ENCODE assay signal across 8 cellular contexts in genomic region chr9:129487307-129487657, GRCh38.
DNase-seq lines count a peak whose midpoint lies in the region; ATAC-seq and TF ChIP-seq lines count a peak whose summit lies in the region.

No MANE protein-coding gene starts in this region.

- peaks cover 7% of the 10 kb centered on the region for H3K27me3 Mint-ChIP-seq in HFFc6 (ENCODE audit: insufficient read depth)

- H3K4me3 Mint-ChIP-seq in HFFc6: peak overlapping the region; percentile 30; the same call in 1 of the 2 replicates
- peak overlapping the region; percentile 88 for H3K4me3 Mint-ChIP-seq in stimulated activated effector memory CD8-positive, alpha-beta T cell treated with anti-CD3 and anti-CD28 coated beads, Interleukin-12 subunit alpha, Interleukin-12 subunit beta, amount 100 ng/mL, for 72 hours

- no peak for TF ChIP-seq CTCF in HFFc6 (IDR thresholded peaks at IDR 0.05)
- TF ChIP-seq CTCF in left lung (IDR thresholded peaks at IDR 0.05): no peak

- no peaks in the 10 kb centered on the region for H3K27me3 ChIP-seq in left lung

- H3K4me1 ChIP-seq in left lung: peaks cover 55 to 93% of the 10 kb centered on the region in 2 donors

- H3K27ac Mint-ChIP-seq in HFFc6: peak overlapping the region; percentile 99
- peak overlapping the region; percentile 93 to 97 for H3K27ac Mint-ChIP-seq in activated naive CD4-positive, alpha-beta T cell treated with anti-CD3 and anti-CD28 coated beads, Interleukin-2, amount 50 U/mL, for 72 hours
- H3K27ac Mint-ChIP-seq in stimulated activated effector memory CD8-positive, alpha-beta T cell treated with anti-CD3 and anti-CD28 coated beads, Interleukin-12 subunit alpha, Interleukin-12 subunit beta, amount 100 ng/mL, for 72 hours: peak overlapping the region; percentile 96

- ATAC-seq in activated naive CD4-positive, alpha-beta T cell treated with anti-CD3 and anti-CD28 coated beads, Interleukin-2, amount 50 U/mL, for 72 hours: no peak
- ATAC-seq in left lung (no peak), GM19455 (IDR thresholded peaks at IDR 0.05; ENCODE audit: unreplicated experiment) (no peak)
- no peak for ATAC-seq in stimulated activated effector memory CD8-positive, alpha-beta T cell treated with anti-CD3 and anti-CD28 coated beads, Interleukin-12 subunit alpha, Interleukin-12 subunit beta, amount 100 ng/mL, for 72 hours

- H3K36me3 ChIP-seq in left lung: peaks cover 0 to 7% of the 10 kb centered on the region in 2 donors

- H3K4me3 ChIP-seq in left lung: peak overlapping the region in 1 of 2 donors; percentile 50

- H3K27ac ChIP-seq in left lung: peak overlapping the region; percentile 99 to 100

- no peaks in the 10 kb centered on the region for H3K9me3 ChIP-seq in left lung

- H3K4me1 Mint-ChIP-seq in HFFc6 (ENCODE audit: low read depth): peaks cover 89% of the 10 kb centered on the region
- peaks cover 73% of the 10 kb centered on the region for H3K4me1 Mint-ChIP-seq in stimulated activated effector memory CD8-positive, alpha-beta T cell treated with anti-CD3 and anti-CD28 coated beads, Interleukin-12 subunit alpha, Interleukin-12 subunit beta, amount 100 ng/mL, for 72 hours

- no peaks in the 10 kb centered on the region for H3K36me3 Mint-ChIP-seq in HFFc6 (ENCODE audit: low read depth)
- H3K36me3 Mint-ChIP-seq in activated naive CD4-positive, alpha-beta T cell treated with anti-CD3 and anti-CD28 coated beads, Interleukin-2, amount 50 U/mL, for 72 hours: peaks cover 16 to 22% of the 10 kb centered on the region in 2 donors
- peaks cover 46% of the 10 kb centered on the region for H3K36me3 Mint-ChIP-seq in stimulated activated effector memory CD8-positive, alpha-beta T cell treated with anti-CD3 and anti-CD28 coated beads, Interleukin-12 subunit alpha, Interleukin-12 subunit beta, amount 100 ng/mL, for 72 hours

- DNase-seq in HFFc6 (no peak), left lung (no peak), NCI-H748 treated with DMSO at 0.1 percent for 48 hours (lab: John Stamatoyannopoulos, UW) (no peak), dedifferentiated amniotic fluid mesenchymal stem cell (ENCODE audit: extremely low spot score) (no peak)
- DNase-seq in activated naive CD4-positive, alpha-beta T cell treated with anti-CD3 and anti-CD28 coated beads, Interleukin-2, amount 50 U/mL, for 72 hours (ENCODE audit: low spot score in 2 of 2): no peak
- no peak for DNase-seq in stimulated activated effector memory CD8-positive, alpha-beta T cell treated with anti-CD3 and anti-CD28 coated beads, Interleukin-12 subunit alpha, Interleukin-12 subunit beta, amount 100 ng/mL, for 72 hours (ENCODE audit: low spot score in 2 of 2)
- DNase-seq in stimulated activated CD4-positive, alpha-beta T cell treated with anti-CD3 and anti-CD28 coated beads, Interleukin-4, amount 100 ng/mL, for 24 hours: no peak

- H3K9me3 Mint-ChIP-seq in HFFc6: no peaks in the 10 kb centered on the region
- no peaks in the 10 kb centered on the region for H3K9me3 Mint-ChIP-seq in activated naive CD4-positive, alpha-beta T cell treated with anti-CD3 and anti-CD28 coated beads, Interleukin-2, amount 50 U/mL, for 72 hours
- no peaks in the 10 kb centered on the region for H3K9me3 Mint-ChIP-seq in stimulated activated effector memory CD8-positive, alpha-beta T cell treated with anti-CD3 and anti-CD28 coated beads, Interleukin-12 subunit alpha, Interleukin-12 subunit beta, amount 100 ng/mL, for 72 hours

- intact Hi-C loops in left lung (cut with DNase I): no loop called here
